ENCODE assay signal across 1 cellular context in the genomic region with DNA sequence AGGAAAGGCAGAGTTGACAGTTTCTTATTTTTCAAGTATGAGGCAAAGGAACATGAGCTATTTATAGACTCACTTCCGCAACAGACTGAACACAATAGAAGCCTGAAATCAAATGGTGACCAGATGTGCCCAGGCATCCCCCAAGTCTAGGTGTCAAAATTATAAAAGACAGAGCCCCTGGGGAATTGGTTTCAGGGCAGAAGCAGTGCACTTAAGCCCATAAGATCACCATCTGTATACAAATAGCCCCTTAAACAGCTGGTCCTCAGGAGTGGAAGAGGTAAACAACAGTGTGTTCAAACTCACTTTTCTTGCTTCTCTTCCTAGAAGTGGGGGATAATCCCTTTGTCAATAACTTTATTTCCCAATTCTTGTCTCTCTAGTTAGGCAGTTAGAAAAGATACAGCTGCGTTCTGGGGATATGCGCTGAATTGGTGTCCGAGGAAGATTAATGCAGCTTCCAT.
TF ChIP-seq lines count a peak whose summit lies in the region.

No MANE protein-coding gene starts in this region.

TF ChIP-seq in K562, 482 proteins besides CTCF, POLR2A, EP300 and RAD21:
- TF ChIP-seq ZNF76 (CRISPR knock-in tag; IDR thresholded peaks at IDR 0.05; ENCODE audit: borderline replicate concordance) (no peak), BRCA1 (IDR thresholded peaks at IDR 0.05) (no peak), BRCA1 (CRISPR knock-in tag; IDR thresholded peaks at IDR 0.05) (no peak), RBM17 (IDR thresholded peaks at IDR 0.05; ENCODE audit: borderline replicate concordance, low read depth, low read length) (no peak), FOXA3 (CRISPR knock-in tag; conservative IDR thresholded peaks at IDR 0.05 in 1 of 2, IDR thresholded peaks at IDR 0.05 in 1 of 2) (peak in 1 of 2 experiments; percentile 70; a peak in 1 of 4 replicates), MEF2D (tag; conservative IDR thresholded peaks at IDR 0.05; ENCODE audit: low read depth) (0 out of 2 replicates have a peak, but pooled peaks have one; percentile 48), SPI1 (IDR thresholded peaks at IDR 0.05; ENCODE audit: borderline replicate concordance, low read depth, low read length) (peak; percentile 32; the same call in 1 of the 2 replicates), FOXK2 (conservative IDR thresholded peaks at IDR 0.05 in 1 of 2, IDR thresholded peaks at IDR 0.05 in 1 of 2; ENCODE audit: low read depth in 2 of 2) (peak; percentile 45 to 52; a peak in 2 of 4 replicates), ZKSCAN1 (IDR thresholded peaks at IDR 0.05; ENCODE audit: low read depth, low read length) (no peak), ZKSCAN8 (CRISPR knock-in tag; IDR thresholded peaks at IDR 0.05) (peak; percentile 80), CTCFL (IDR thresholded peaks at IDR 0.05; ENCODE audit: borderline replicate concordance, insufficient read depth, low read depth, low read length, poor library complexity, severe bottlenecking) (no peak), ILF3 (IDR thresholded peaks at IDR 0.05; ENCODE audit: borderline replicate concordance) (no peak), MEF2A (IDR thresholded peaks at IDR 0.05; ENCODE audit: control insufficient read depth, low read depth, low read length) (peak; percentile 92)
- TF ChIP-seq, protein P1, sequence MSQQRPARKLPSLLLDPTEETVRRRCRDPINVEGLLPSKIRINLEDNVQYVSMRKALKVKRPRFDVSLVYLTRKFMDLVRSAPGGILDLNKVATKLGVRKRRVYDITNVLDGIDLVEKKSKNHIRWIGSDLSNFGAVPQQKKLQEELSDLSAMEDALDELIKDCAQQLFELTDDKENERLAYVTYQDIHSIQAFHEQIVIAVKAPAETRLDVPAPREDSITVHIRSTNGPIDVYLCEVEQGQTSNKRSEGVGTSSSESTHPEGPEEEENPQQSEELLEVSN (IDR thresholded peaks at IDR 0.05; ENCODE audit: borderline replicate concordance in 1 of 2, extremely low read depth in 1 of 2, insufficient read depth in 1 of 2, insufficient read length in 1 of 2, low read depth in 1 of 2, low read length in 1 of 2, poor library complexity in 1 of 2, severe bottlenecking in 1 of 2), result no peak
- TF ChIP-seq, protein P2, sequence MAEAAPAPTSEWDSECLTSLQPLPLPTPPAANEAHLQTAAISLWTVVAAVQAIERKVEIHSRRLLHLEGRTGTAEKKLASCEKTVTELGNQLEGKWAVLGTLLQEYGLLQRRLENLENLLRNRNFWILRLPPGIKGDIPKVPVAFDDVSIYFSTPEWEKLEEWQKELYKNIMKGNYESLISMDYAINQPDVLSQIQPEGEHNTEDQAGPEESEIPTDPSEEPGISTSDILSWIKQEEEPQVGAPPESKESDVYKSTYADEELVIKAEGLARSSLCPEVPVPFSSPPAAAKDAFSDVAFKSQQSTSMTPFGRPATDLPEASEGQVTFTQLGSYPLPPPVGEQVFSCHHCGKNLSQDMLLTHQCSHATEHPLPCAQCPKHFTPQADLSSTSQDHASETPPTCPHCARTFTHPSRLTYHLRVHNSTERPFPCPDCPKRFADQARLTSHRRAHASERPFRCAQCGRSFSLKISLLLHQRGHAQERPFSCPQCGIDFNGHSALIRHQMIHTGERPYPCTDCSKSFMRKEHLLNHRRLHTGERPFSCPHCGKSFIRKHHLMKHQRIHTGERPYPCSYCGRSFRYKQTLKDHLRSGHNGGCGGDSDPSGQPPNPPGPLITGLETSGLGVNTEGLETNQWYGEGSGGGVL (CRISPR knock-in tag; IDR thresholded peaks at IDR 0.05), result no peak
- TF ChIP-seq, protein P3, sequence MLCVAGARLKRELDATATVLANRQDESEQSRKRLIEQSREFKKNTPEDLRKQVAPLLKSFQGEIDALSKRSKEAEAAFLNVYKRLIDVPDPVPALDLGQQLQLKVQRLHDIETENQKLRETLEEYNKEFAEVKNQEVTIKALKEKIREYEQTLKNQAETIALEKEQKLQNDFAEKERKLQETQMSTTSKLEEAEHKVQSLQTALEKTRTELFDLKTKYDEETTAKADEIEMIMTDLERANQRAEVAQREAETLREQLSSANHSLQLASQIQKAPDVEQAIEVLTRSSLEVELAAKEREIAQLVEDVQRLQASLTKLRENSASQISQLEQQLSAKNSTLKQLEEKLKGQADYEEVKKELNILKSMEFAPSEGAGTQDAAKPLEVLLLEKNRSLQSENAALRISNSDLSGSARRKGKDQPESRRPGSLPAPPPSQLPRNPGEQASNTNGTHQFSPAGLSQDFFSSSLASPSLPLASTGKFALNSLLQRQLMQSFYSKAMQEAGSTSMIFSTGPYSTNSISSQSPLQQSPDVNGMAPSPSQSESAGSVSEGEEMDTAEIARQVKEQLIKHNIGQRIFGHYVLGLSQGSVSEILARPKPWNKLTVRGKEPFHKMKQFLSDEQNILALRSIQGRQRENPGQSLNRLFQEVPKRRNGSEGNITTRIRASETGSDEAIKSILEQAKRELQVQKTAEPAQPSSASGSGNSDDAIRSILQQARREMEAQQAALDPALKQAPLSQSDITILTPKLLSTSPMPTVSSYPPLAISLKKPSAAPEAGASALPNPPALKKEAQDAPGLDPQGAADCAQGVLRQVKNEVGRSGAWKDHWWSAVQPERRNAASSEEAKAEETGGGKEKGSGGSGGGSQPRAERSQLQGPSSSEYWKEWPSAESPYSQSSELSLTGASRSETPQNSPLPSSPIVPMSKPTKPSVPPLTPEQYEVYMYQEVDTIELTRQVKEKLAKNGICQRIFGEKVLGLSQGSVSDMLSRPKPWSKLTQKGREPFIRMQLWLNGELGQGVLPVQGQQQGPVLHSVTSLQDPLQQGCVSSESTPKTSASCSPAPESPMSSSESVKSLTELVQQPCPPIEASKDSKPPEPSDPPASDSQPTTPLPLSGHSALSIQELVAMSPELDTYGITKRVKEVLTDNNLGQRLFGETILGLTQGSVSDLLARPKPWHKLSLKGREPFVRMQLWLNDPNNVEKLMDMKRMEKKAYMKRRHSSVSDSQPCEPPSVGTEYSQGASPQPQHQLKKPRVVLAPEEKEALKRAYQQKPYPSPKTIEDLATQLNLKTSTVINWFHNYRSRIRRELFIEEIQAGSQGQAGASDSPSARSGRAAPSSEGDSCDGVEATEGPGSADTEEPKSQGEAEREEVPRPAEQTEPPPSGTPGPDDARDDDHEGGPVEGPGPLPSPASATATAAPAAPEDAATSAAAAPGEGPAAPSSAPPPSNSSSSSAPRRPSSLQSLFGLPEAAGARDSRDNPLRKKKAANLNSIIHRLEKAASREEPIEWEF (CRISPR knock-in tag; IDR thresholded peaks at IDR 0.05), result no peak
